ENCODE assay signal across 8 cellular contexts in genomic region chr13:38582133-38582532, GRCh38.
A peak's percentile ranks its signal among the peaks of the same experiment; 100 is the strongest.
DNase-seq lines count a peak whose midpoint lies in the region; ATAC-seq and TF ChIP-seq lines count a peak whose summit lies in the region.

No MANE protein-coding gene starts in this region.

- no peak overlapping the region for H3K4me3 Mint-ChIP-seq in neural crest cell

- no peaks in the 10 kb centered on the region for H3K9me3 Mint-ChIP-seq in neural crest cell

- H3K27ac Mint-ChIP-seq in neural crest cell (ENCODE audit: unreplicated experiment) = no peak overlapping the region

- no peaks in the 10 kb centered on the region for H3K27me3 Mint-ChIP-seq in neural crest cell (ENCODE audit: low read depth)

- ATAC-seq in GM18511 (IDR thresholded peaks at IDR 0.05; ENCODE audit: unreplicated experiment) (peak; percentile 72), HG03520 (IDR thresholded peaks at IDR 0.05; ENCODE audit: unreplicated experiment) (no peak)

- no peak overlapping the region for H3K4me3 ChIP-seq in epithelial cell of esophagus (ENCODE audit: low read length)

- peak; percentile 51 for TF ChIP-seq CTCF in epithelial cell of esophagus (IDR thresholded peaks at IDR 0.05; ENCODE audit: insufficient read depth, low read depth, low read length, missing control alignments)
- TF ChIP-seq CTCF in neural crest cell (conservative IDR thresholded peaks at IDR 0.05) = peak; percentile 76

- no peaks in the 10 kb centered on the region for H3K36me3 Mint-ChIP-seq in neural crest cell (ENCODE audit: low read depth)

- DNase-seq in AML-193 (lab: John Stamatoyannopoulos, UW) = peak; percentile 43 to 45
- DNase-seq in HS-27A (ENCODE audit: low read depth) = peak; percentile 4
- peak; percentile 81 for DNase-seq in OCI-M1 (lab: John Stamatoyannopoulos, UW)
- peak; percentile 49 for DNase-seq in epithelial cell of esophagus (ENCODE audit: low read depth)
- DNase-seq in neural crest cell (ENCODE audit: low read depth, low spot score) = peak; percentile 34
- DNase-seq in GOT3 (lab: John Stamatoyannopoulos, UW) = no peak

- H3K4me1 Mint-ChIP-seq in neural crest cell = no peaks in the 10 kb centered on the region
